ENCODE assay signal across 8 cellular contexts in the genomic region with DNA sequence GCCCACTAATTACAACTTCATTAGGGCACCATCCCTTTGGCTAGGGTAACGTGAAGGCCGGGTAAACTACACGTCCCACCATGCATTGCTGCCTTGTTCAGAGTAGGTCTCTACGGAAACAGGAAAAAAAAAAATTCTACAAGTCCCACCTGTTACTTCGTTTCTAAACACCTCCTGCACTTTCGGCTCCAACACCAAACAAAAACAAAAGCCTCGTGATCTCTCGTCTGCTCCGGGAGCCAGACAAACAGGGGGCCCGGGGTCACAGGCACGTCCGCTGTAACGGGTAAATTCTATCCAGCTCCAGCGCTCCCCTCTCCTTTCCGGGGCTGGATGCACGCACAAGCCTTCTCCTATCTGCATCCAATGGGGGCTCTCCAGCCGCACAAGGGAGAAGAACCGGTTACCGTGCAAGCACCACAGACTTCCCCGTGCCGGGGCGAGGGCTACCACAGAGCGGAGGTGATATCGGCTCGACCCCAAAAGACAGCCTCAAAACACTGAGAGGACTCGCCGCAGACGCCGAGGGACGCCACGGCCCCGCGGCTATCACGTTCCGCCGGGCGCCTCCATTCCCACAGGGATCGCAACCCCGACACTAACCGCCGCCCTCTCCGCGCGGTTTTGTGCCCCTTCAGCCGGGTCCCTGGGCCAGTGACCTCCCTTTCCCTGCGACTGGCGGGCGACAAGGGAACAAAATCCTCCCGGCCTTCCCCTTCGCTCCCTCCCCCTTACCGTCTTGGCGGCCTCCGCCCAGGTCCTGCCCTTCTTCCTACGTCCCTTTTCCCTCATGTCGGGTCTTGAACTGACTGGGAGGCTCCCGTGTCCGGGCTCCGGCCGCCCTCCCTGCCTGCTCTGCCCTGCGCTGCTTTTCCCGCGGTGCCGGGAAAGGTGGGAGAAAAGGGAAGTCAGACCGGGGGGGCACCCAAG. TPM values are rescaled to one million over a fixed set of nuclear protein-coding genes. Genes with fewer than 3 reads are reported as not detected.
DNase-seq lines count a peak whose midpoint lies in the region; ATAC-seq, FAIRE-seq and TF ChIP-seq lines count a peak whose summit lies in the region.

No MANE protein-coding gene starts in this region.

- no peak for TF ChIP-seq RAD21 in A549 (conservative IDR thresholded peaks at IDR 0.05 in 1 of 2, IDR thresholded peaks at IDR 0.05 in 1 of 2)

- FAIRE-seq in A549 (lab: Jason Lieb, UNC) = no peak

- TF ChIP-seq EP300 in A549 (IDR thresholded peaks at IDR 0.05) = no peak

- H3K4me2 ChIP-seq in A549 = peak overlapping the region; percentile 91

- ATAC-seq in A549 = peak; percentile 75 to 79
- ATAC-seq in GM18861 (IDR thresholded peaks at IDR 0.05; ENCODE audit: unreplicated experiment) = peak; percentile 35
- peak; percentile 52 for ATAC-seq in HG03135 (IDR thresholded peaks at IDR 0.05; ENCODE audit: unreplicated experiment)

- DNase-seq in A549 (ENCODE audit: low read depth in 1 of 2, low spot score in 1 of 2) = peak; percentile 73 to 75
- DNase-seq in NCI-H345 (lab: John Stamatoyannopoulos, UW) = peak; percentile 81
- peak; percentile 48 to 51 for DNase-seq in activated CD4-positive, alpha-beta T cell treated with anti-CD3 and anti-CD28 coated beads for 4 hours
- peak; percentile 83 for DNase-seq in left kidney (ENCODE audit: low read depth, low spot score)
- peak; percentile 46 for DNase-seq in stimulated activated CD4-positive, alpha-beta T cell treated with anti-CD3 and anti-CD28 coated beads, Interleukin-2, amount 100 ng/mL, for 4 hours (ENCODE audit: low read depth)

- H3K9me3 ChIP-seq in A549 = no peaks in the 10 kb centered on the region

- TF ChIP-seq CTCF in A549 (IDR thresholded peaks at IDR 0.05) = no peak

- POLR2A ChIA-PET in A549 (lab: Yijun Ruan, JAX) = interaction anchor here (0.8 to 1.5 kb wide), 21 partner anchors 8 to 468 kb away, joined by 3 to 11 read pairs (median 4); a partner anchor contains a TSS

- CTCF ChIA-PET in A549 (lab: Yijun Ruan, JAX) = interaction anchor here (0.6 to 2.2 kb wide), 11 partner anchors 10 to 307 kb away, joined by 3 to 12 read pairs (median 4); no protein-coding TSS in a partner anchor

- peaks cover 23% of the 10 kb centered on the region for H3K4me1 ChIP-seq in A549

- TF ChIP-seq POLR2A in A549 (IDR thresholded peaks at IDR 0.05; ENCODE audit: low read length) = peak; percentile 13; the same call in 1 of the 2 replicates

- under 1% methylated on average over 64 of the region's 64 CpGs for WGBS in A549 (ENCODE audit: missing lambda C conversion rate)

- H3K27ac ChIP-seq in A549 (peak overlapping the region; percentile 94), cingulate gyrus (ENCODE audit: low read depth, low read length) (peak overlapping the region; percentile 86)

- peak overlapping the region; percentile 67 for H3K4me3 ChIP-seq in A549

TF ChIP-seq in A549, 52 proteins besides CTCF, POLR2A, EP300 and RAD21 (continues in another document):
- TF ChIP-seq RFX5 (IDR thresholded peaks at IDR 0.05) = no peak
- no peak for TF ChIP-seq ZNF302 (CRISPR knock-in tag; IDR thresholded peaks at IDR 0.05)
- TF ChIP-seq TP53 (CRISPR knock-in tag; IDR thresholded peaks at IDR 0.05) = peak; percentile 22; the same call in 1 of the 2 replicates
- no peak for TF ChIP-seq HOXA7 (CRISPR knock-in tag; IDR thresholded peaks at IDR 0.05)
- no peak for TF ChIP-seq RNF2 (IDR thresholded peaks at IDR 0.05; ENCODE audit: borderline replicate concordance, low read depth)
- TF ChIP-seq CHD4 (IDR thresholded peaks at IDR 0.05; ENCODE audit: borderline replicate concordance) = no peak
- TF ChIP-seq, protein P1, sequence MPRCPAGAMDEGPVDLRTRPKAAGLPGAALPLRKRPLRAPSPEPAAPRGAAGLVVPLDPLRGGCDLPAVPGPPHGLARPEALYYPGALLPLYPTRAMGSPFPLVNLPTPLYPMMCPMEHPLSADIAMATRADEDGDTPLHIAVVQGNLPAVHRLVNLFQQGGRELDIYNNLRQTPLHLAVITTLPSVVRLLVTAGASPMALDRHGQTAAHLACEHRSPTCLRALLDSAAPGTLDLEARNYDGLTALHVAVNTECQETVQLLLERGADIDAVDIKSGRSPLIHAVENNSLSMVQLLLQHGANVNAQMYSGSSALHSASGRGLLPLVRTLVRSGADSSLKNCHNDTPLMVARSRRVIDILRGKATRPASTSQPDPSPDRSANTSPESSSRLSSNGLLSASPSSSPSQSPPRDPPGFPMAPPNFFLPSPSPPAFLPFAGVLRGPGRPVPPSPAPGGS (IDR thresholded peaks at IDR 0.05) = no peak; the same call in 2 of the 3 replicates
- no peak for TF ChIP-seq MAZ (IDR thresholded peaks at IDR 0.05; ENCODE audit: borderline replicate concordance, low read depth, low read length)
- peak; percentile 65; the same call in 1 of the 2 replicates for TF ChIP-seq TFCP2L1 (CRISPR knock-in tag; IDR thresholded peaks at IDR 0.05)
- no peak for TF ChIP-seq HEYL (CRISPR knock-in tag; IDR thresholded peaks at IDR 0.05)
- TF ChIP-seq, protein P2, sequence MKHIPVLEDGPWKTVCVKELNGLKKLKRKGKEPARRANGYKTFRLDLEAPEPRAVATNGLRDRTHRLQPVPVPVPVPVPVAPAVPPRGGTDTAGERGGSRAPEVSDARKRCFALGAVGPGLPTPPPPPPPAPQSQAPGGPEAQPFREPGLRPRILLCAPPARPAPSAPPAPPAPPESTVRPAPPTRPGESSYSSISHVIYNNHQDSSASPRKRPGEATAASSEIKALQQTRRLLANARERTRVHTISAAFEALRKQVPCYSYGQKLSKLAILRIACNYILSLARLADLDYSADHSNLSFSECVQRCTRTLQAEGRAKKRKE (CRISPR knock-in tag; IDR thresholded peaks at IDR 0.05; ENCODE audit: low read depth) = no peak
- TF ChIP-seq FOXS1 (CRISPR knock-in tag; IDR thresholded peaks at IDR 0.05) = no peak
- no peak for TF ChIP-seq CHD2 (IDR thresholded peaks at IDR 0.05; ENCODE audit: low read length, partially characterized antibody)
- TF ChIP-seq, protein P3, sequence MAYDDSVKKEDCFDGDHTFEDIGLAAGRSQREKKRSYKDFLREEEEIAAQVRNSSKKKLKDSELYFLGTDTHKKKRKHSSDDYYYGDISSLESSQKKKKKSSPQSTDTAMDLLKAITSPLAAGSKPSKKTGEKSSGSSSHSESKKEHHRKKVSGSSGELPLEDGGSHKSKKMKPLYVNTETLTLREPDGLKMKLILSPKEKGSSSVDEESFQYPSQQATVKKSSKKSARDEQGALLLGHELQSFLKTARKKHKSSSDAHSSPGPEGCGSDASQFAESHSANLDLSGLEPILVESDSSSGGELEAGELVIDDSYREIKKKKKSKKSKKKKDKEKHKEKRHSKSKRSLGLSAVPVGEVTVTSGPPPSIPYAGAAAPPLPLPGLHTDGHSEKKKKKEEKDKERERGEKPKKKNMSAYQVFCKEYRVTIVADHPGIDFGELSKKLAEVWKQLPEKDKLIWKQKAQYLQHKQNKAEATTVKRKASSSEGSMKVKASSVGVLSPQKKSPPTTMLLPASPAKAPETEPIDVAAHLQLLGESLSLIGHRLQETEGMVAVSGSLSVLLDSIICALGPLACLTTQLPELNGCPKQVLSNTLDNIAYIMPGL (CRISPR knock-in tag; IDR thresholded peaks at IDR 0.05; ENCODE audit: borderline replicate concordance) = no peak
- TF ChIP-seq RARB (CRISPR knock-in tag; IDR thresholded peaks at IDR 0.05) = no peak
- TF ChIP-seq CBX8 (IDR thresholded peaks at IDR 0.05) = no peak
- no peak for TF ChIP-seq POLR2AphosphoS2 (conservative IDR thresholded peaks at IDR 0.05; ENCODE audit: low read length)
- no peak for TF ChIP-seq CEBPB (IDR thresholded peaks at IDR 0.05)
- no peak for TF ChIP-seq FOSB (CRISPR knock-in tag; IDR thresholded peaks at IDR 0.05)
- TF ChIP-seq, protein P4, sequence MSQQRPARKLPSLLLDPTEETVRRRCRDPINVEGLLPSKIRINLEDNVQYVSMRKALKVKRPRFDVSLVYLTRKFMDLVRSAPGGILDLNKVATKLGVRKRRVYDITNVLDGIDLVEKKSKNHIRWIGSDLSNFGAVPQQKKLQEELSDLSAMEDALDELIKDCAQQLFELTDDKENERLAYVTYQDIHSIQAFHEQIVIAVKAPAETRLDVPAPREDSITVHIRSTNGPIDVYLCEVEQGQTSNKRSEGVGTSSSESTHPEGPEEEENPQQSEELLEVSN (IDR thresholded peaks at IDR 0.05; ENCODE audit: borderline replicate concordance, low read depth) = no peak
- no peak for TF ChIP-seq EHMT2 (IDR thresholded peaks at IDR 0.05; ENCODE audit: low read depth)
- peak; percentile 92 for TF ChIP-seq KDM5A (IDR thresholded peaks at IDR 0.05)
- TF ChIP-seq ESRRA (IDR thresholded peaks at IDR 0.05; ENCODE audit: borderline replicate concordance, low read length) = no peak
- no peak; the same call in 1 of the 2 replicates for TF ChIP-seq MYC (IDR thresholded peaks at IDR 0.05; ENCODE audit: borderline replicate concordance, low read length)
- no peak for TF ChIP-seq BHLHE40 (IDR thresholded peaks at IDR 0.05; ENCODE audit: low read depth, low read length)
- TF ChIP-seq, protein P5, sequence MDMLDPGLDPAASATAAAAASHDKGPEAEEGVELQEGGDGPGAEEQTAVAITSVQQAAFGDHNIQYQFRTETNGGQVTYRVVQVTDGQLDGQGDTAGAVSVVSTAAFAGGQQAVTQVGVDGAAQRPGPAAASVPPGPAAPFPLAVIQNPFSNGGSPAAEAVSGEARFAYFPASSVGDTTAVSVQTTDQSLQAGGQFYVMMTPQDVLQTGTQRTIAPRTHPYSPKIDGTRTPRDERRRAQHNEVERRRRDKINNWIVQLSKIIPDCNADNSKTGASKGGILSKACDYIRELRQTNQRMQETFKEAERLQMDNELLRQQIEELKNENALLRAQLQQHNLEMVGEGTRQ (IDR thresholded peaks at IDR 0.05) = no peak
- TF ChIP-seq ZC3H11A (IDR thresholded peaks at IDR 0.05) = no peak
- peak; percentile 65; the same call in 1 of the 2 replicates for TF ChIP-seq HDAC2 (IDR thresholded peaks at IDR 0.05)

RNA-seq across cellular contexts. Expression of a gene that starts 0.6 kb away (rescaled TPM):
- polyA plus RNA-seq in A549 (2011; rRNA removed) (26.4 and 26.6 TPM in 2 replicates), A549 (2017; fragmentation: RNase III; extraction: RNeasy Plus Mini Kit Qiagen cat#74134 plus additional on column Dnase treatment) (9.9 to 10.5 TPM (median 10.3 TPM) in 3 replicates)
- polyA plus RNA-seq in A549 (2012; cell fraction: cytosol; rRNA removed) = 3.8 and 5.1 TPM in 2 replicates
- polyA plus RNA-seq in A549 (2012; cell fraction: nucleus; rRNA removed) = 4.7 and 6.3 TPM in 2 replicates
- 29.6 and 35.0 TPM in 2 replicates for polyA minus RNA-seq in A549 (2011; rRNA and poly(A)+ RNA removed)

Comparison
In these comparisons a context has a peak if more than half of its experiments do, and no peak if none do; other contexts are left out.
1. Peak in every context shown above with its lines: DNase-seq, ATAC-seq, H3K4me3 ChIP-seq and H3K27ac ChIP-seq.